22 cellular contexts compared by ENCODE assay signal in genomic region chrX:46256875-46257274, GRCh38.
"Had no signal": no experiment of that assay in that cellular context is flagged by ENCODE, and none has a peak within 500 bp of the region (broad histone marks: within the 10 kb centered on the region; RNA-seq: fewer than 3 reads in every experiment).

No MANE protein-coding gene starts in this region.

- DNase-seq: activated CD4-positive, alpha-beta T cell treated with anti-CD3 and anti-CD28 coated beads for 48 hours; activated CD8-positive, alpha-beta T cell treated with anti-CD3 and anti-CD28 coated beads, Interleukin-2, amount 10 ng/mL, durations not matched to agents 7 days and 5 days; aorta; brain microvascular endothelial cell; central memory CD4-positive, alpha-beta T cell; dorsolateral prefrontal cortex; effector memory CD8-positive, alpha-beta T cell; head of caudate nucleus; hypothalamus; left ventricle myocardium superior; midbrain; natural killer cell; spleen; stimulated activated CD4-positive, alpha-beta T cell treated with anti-CD3 and anti-CD28 coated beads, Interleukin-4, amount 100 ng/mL, for 1 hour; stimulated activated naive CD4-positive, alpha-beta T cell treated with Interleukin-2 at 50 U/mL for 16 hours; upper lobe of left lung had no signal

- H3K27me3 ChIP-seq: brain microvascular endothelial cell, esophagus muscularis mucosa, gastroesophageal sphincter, spleen had no signal

- H3K4me1 Mint-ChIP-seq: natural killer cell had no signal

- H3K4me1 ChIP-seq: esophagus muscularis mucosa, gastroesophageal sphincter, prostate gland, spleen, upper lobe of left lung had no signal

- FAIRE-seq: endothelial cell of umbilical vein had no signal

- H3K4me3 Mint-ChIP-seq: activated CD8-positive, alpha-beta T cell treated with anti-CD3 and anti-CD28 coated beads, Interleukin-2, amount 10 ng/mL, durations not matched to agents 7 days and 5 days; effector memory CD8-positive, alpha-beta T cell; natural killer cell had no signal

- H3K4me3 ChIP-seq: dorsolateral prefrontal cortex, esophagus muscularis mucosa, gastroesophageal sphincter, prostate gland, spleen, thoracic aorta, upper lobe of left lung had no signal

- H3K36me3 Mint-ChIP-seq: activated naive CD4-positive, alpha-beta T cell treated with anti-CD3 and anti-CD28 coated beads, Interleukin-2, amount 50 U/mL, for 72 hours; natural killer cell had no signal

- H3K27ac ChIP-seq: brain microvascular endothelial cell, dorsolateral prefrontal cortex, esophagus muscularis mucosa, gastroesophageal sphincter, prostate gland, spleen, thoracic aorta, upper lobe of left lung had no signal

- H3K27me3 Mint-ChIP-seq: effector memory CD8-positive, alpha-beta T cell had no signal

- H3K27ac Mint-ChIP-seq: activated CD8-positive, alpha-beta T cell treated with anti-CD3 and anti-CD28 coated beads, Interleukin-2, amount 10 ng/mL, durations not matched to agents 7 days and 5 days; activated naive CD4-positive, alpha-beta T cell treated with anti-CD3 and anti-CD28 coated beads, Interleukin-2, amount 50 U/mL, for 72 hours; effector memory CD8-positive, alpha-beta T cell; natural killer cell had no signal

- H3K9me3 ChIP-seq: esophagus muscularis mucosa, gastroesophageal sphincter, prostate gland, spleen, thoracic aorta, upper lobe of left lung had no signal

- ATAC-seq: activated CD8-positive, alpha-beta T cell treated with anti-CD3 and anti-CD28 coated beads, Interleukin-2, amount 10 ng/mL, durations not matched to agents 7 days and 5 days; activated naive CD4-positive, alpha-beta T cell treated with anti-CD3 and anti-CD28 coated beads, Interleukin-2, amount 50 U/mL, for 72 hours; effector memory CD8-positive, alpha-beta T cell; gastroesophageal sphincter; left ventricle myocardium superior; natural killer cell had no signal

- H3K36me3 ChIP-seq: brain microvascular endothelial cell, esophagus muscularis mucosa, gastroesophageal sphincter, prostate gland, spleen, thoracic aorta, upper lobe of left lung had no signal

- H3K9me3 Mint-ChIP-seq: activated naive CD4-positive, alpha-beta T cell treated with anti-CD3 and anti-CD28 coated beads, Interleukin-2, amount 50 U/mL, for 72 hours; effector memory CD8-positive, alpha-beta T cell; natural killer cell had no signal
